In the genomic region with DNA sequence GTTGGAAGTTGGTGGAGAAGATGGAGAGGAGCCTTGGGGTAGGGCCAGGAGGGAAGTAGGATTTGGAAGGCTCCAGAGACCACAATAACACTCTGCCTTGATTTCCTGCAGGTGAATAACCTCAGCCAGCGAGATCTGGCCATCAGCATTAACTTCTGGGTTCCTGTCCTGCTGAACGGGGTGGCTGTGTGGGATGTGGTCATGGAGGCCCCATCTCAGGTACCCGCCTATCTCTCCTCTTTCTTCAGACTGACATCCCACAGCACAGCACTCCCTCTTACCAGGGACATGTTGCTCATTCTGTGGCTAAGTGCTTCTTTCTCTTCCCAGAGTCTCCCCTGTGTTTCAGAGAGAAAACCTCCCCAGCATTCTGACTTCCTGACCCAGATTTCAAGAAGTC, we compare ENCODE assay signal across 1 cellular context.
TF ChIP-seq lines count a peak whose summit lies in the region.

No MANE protein-coding gene starts in this region.

TF ChIP-seq in SK-N-SH treated with all-trans-retinoic acid at 6 μM for 48 hours, 23 proteins besides CTCF, POLR2A, EP300 and RAD21 (continued from another document):
- TF ChIP-seq, protein P1, sequence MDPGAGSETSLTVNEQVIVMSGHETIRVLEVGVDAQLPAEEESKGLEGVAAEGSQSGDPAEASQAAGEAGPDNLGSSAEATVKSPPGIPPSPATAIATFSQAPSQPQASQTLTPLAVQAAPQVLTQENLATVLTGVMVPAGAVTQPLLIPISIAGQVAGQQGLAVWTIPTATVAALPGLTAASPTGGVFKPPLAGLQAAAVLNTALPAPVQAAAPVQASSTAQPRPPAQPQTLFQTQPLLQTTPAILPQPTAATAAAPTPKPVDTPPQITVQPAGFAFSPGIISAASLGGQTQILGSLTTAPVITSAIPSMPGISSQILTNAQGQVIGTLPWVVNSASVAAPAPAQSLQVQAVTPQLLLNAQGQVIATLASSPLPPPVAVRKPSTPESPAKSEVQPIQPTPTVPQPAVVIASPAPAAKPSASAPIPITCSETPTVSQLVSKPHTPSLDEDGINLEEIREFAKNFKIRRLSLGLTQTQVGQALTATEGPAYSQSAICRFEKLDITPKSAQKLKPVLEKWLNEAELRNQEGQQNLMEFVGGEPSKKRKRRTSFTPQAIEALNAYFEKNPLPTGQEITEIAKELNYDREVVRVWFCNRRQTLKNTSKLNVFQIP (CRISPR knock-in tag; IDR thresholded peaks at IDR 0.05; ENCODE audit: borderline replicate concordance, low read depth): no peak
- TF ChIP-seq ZNF565 (CRISPR knock-in tag; conservative IDR thresholded peaks at IDR 0.05; ENCODE audit: low read depth) (no peak), ZFP3 (CRISPR knock-in tag; IDR thresholded peaks at IDR 0.05) (no peak)
- TF ChIP-seq, protein P2, sequence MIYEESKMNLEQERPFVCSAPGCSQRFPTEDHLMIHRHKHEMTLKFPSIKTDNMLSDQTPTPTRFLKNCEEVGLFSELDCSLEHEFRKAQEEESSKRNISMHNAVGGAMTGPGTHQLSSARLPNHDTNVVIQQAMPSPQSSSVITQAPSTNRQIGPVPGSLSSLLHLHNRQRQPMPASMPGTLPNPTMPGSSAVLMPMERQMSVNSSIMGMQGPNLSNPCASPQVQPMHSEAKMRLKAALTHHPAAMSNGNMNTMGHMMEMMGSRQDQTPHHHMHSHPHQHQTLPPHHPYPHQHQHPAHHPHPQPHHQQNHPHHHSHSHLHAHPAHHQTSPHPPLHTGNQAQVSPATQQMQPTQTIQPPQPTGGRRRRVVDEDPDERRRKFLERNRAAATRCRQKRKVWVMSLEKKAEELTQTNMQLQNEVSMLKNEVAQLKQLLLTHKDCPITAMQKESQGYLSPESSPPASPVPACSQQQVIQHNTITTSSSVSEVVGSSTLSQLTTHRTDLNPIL (CRISPR knock-in tag; IDR thresholded peaks at IDR 0.05; ENCODE audit: low read depth): no peak
